In genomic region chr7:124443762-124444161, GRCh38 we compare ENCODE assay signal across 36 cellular contexts.
"Had no signal": no experiment of that assay in that cellular context is flagged by ENCODE, and none has a peak within 500 bp of the region (broad histone marks: within the 10 kb centered on the region; RNA-seq: fewer than 3 reads in every experiment).

No MANE protein-coding gene starts in this region.

- H3K4me3 Mint-ChIP-seq: activated CD4-positive, alpha-beta memory T cell treated with anti-CD3 and anti-CD28 coated beads, Interleukin-2, amount 10 ng/mL, durations not matched to agents 7 days and 5 days; activated CD4-positive, alpha-beta T cell treated with anti-CD3 and anti-CD28 coated beads for 36 hours; activated CD4-positive, alpha-beta T cell treated with anti-CD3 and anti-CD28 coated beads, Interleukin-2, amount 10 ng/mL, durations not matched to agents 7 days and 5 days; activated CD8-positive, alpha-beta memory T cell treated with anti-CD3 and anti-CD28 coated beads, Interleukin-2, amount 10 ng/mL, durations not matched to agents 7 days and 5 days; activated CD8-positive, alpha-beta T cell treated with anti-CD3 and anti-CD28 coated beads, Interleukin-2, amount 10 ng/mL, durations not matched to agents 7 days and 5 days; activated naive CD4-positive, alpha-beta T cell treated with anti-CD3 and anti-CD28 coated beads, Interleukin-2, amount 10 ng/mL, durations not matched to agents 7 days and 5 days; activated naive CD4-positive, alpha-beta T cell treated with anti-CD3 and anti-CD28 coated beads, Interleukin-2, amount 50 U/mL, for 24 hours; activated naive CD8-positive, alpha-beta T cell; activated naive CD8-positive, alpha-beta T cell treated with anti-CD3 and anti-CD28 coated beads, Interleukin-2, amount 10 ng/mL, durations not matched to agents 7 days and 5 days; activated naive CD8-positive, alpha-beta T cell treated with anti-CD3 and anti-CD28 coated beads, Interleukin-2, amount 50 U/mL, for 24 hours; activated T-cell treated with anti-CD3 and anti-CD28 coated beads, Interleukin-2, amount 50 U/mL, for 24 hours; T-helper 1 cell treated with Interleukin-12 subunit alpha and Interleukin-12 subunit beta and Interleukin-4 antibody, amounts not matched to agents 30 μg/mL and 1 μg/mL, for 36 hours; T-helper 2 cell treated with Interferon-gamma antibody and Interleukin-4, amounts not matched to agents 5 μg/mL and 100 μg/mL, for 36 hours; WTC11 had no signal

- H3K4me3 ChIP-seq: body of pancreas, breast epithelium had no signal

- H3K27me3 Mint-ChIP-seq: activated CD4-positive, alpha-beta memory T cell treated with anti-CD3 and anti-CD28 coated beads, Interleukin-2, amount 10 ng/mL, durations not matched to agents 7 days and 5 days; activated CD4-positive, alpha-beta T cell treated with anti-CD3 and anti-CD28 coated beads for 36 hours; activated CD4-positive, alpha-beta T cell treated with anti-CD3 and anti-CD28 coated beads, Interleukin-2, amount 10 ng/mL, durations not matched to agents 7 days and 5 days; activated CD8-positive, alpha-beta memory T cell treated with anti-CD3 and anti-CD28 coated beads, Interleukin-2, amount 10 ng/mL, durations not matched to agents 7 days and 5 days; activated naive CD4-positive, alpha-beta T cell treated with anti-CD3 and anti-CD28 coated beads, Interleukin-2, amount 10 ng/mL, durations not matched to agents 7 days and 5 days; activated naive CD4-positive, alpha-beta T cell treated with anti-CD3 and anti-CD28 coated beads, Interleukin-2, amount 50 U/mL, for 24 hours; activated naive CD8-positive, alpha-beta T cell; activated naive CD8-positive, alpha-beta T cell treated with anti-CD3 and anti-CD28 coated beads, Interleukin-2, amount 10 ng/mL, durations not matched to agents 7 days and 5 days; activated naive CD8-positive, alpha-beta T cell treated with anti-CD3 and anti-CD28 coated beads, Interleukin-2, amount 50 U/mL, for 24 hours; activated T-cell treated with anti-CD3 and anti-CD28 coated beads, Interleukin-2, amount 50 U/mL, for 24 hours had no signal

- H3K27ac Mint-ChIP-seq: activated CD4-positive, alpha-beta memory T cell treated with anti-CD3 and anti-CD28 coated beads, Interleukin-2, amount 10 ng/mL, durations not matched to agents 7 days and 5 days; activated CD4-positive, alpha-beta T cell treated with anti-CD3 and anti-CD28 coated beads for 36 hours; activated CD4-positive, alpha-beta T cell treated with anti-CD3 and anti-CD28 coated beads, Interleukin-2, amount 10 ng/mL, durations not matched to agents 7 days and 5 days; activated CD8-positive, alpha-beta memory T cell treated with anti-CD3 and anti-CD28 coated beads, Interleukin-2, amount 10 ng/mL, durations not matched to agents 7 days and 5 days; activated CD8-positive, alpha-beta T cell treated with anti-CD3 and anti-CD28 coated beads, Interleukin-2, amount 10 ng/mL, durations not matched to agents 7 days and 5 days; activated naive CD4-positive, alpha-beta T cell treated with anti-CD3 and anti-CD28 coated beads, Interleukin-2, amount 10 ng/mL, durations not matched to agents 7 days and 5 days; activated naive CD4-positive, alpha-beta T cell treated with anti-CD3 and anti-CD28 coated beads, Interleukin-2, amount 50 U/mL, for 24 hours; activated naive CD8-positive, alpha-beta T cell; activated naive CD8-positive, alpha-beta T cell treated with anti-CD3 and anti-CD28 coated beads, Interleukin-2, amount 10 ng/mL, durations not matched to agents 7 days and 5 days; activated naive CD8-positive, alpha-beta T cell treated with anti-CD3 and anti-CD28 coated beads, Interleukin-2, amount 50 U/mL, for 24 hours; activated T-cell treated with anti-CD3 and anti-CD28 coated beads, Interleukin-2, amount 50 U/mL, for 24 hours; activated T-helper 2 cell treated with anti-CD3 and anti-CD28 coated beads, Interferon-gamma antibody, Interleukin-2, Interleukin-4, amounts not matched to agents 10 μg/mL and 5 μg/mL and 100 μg/mL, durations not matched to agents 14 hours and 24 hours and 36 hours; T-helper 1 cell treated with Interleukin-12 subunit alpha and Interleukin-12 subunit beta and Interleukin-4 antibody, amounts not matched to agents 30 μg/mL and 1 μg/mL, for 36 hours; T-helper 2 cell treated with Interferon-gamma antibody and Interleukin-4, amounts not matched to agents 5 μg/mL and 100 μg/mL, for 36 hours; WTC11 had no signal

- H3K27me3 ChIP-seq: body of pancreas, brain microvascular endothelial cell, breast epithelium had no signal

- H3K27ac ChIP-seq: body of pancreas, brain microvascular endothelial cell, breast epithelium, WERI-Rb-1 had no signal

- H3K9me3 ChIP-seq: body of pancreas, breast epithelium had no signal

- DNase-seq: activated CD4-positive, alpha-beta memory T cell treated with anti-CD3 and anti-CD28 coated beads, Interleukin-2, amount 10 ng/mL, durations not matched to agents 7 days and 5 days; activated CD4-positive, alpha-beta T cell treated with anti-CD3 and anti-CD28 coated beads for 1 hour; activated CD4-positive, alpha-beta T cell treated with anti-CD3 and anti-CD28 coated beads for 36 hours; activated CD4-positive, alpha-beta T cell treated with anti-CD3 and anti-CD28 coated beads for 48 hours; activated CD4-positive, alpha-beta T cell treated with anti-CD3 and anti-CD28 coated beads, Interleukin-2, amount 10 ng/mL, durations not matched to agents 7 days and 5 days; activated CD4-positive, alpha-beta T cell treated with anti-CD3 and anti-CD28 coated beads, Interleukin-2, amount 50 U/mL, for 48 hours; activated CD4-positive, CD25-positive, alpha-beta regulatory T cell; activated CD8-positive, alpha-beta memory T cell treated with anti-CD3 and anti-CD28 coated beads for 24 hours; activated CD8-positive, alpha-beta memory T cell treated with anti-CD3 and anti-CD28 coated beads, Interleukin-2, amount 10 ng/mL, durations not matched to agents 7 days and 5 days; activated CD8-positive, alpha-beta memory T cell treated with anti-CD3 and anti-CD28 coated beads, Interleukin-2, amount 50 U/mL, for 48 hours; activated CD8-positive, alpha-beta T cell treated with anti-CD3 and anti-CD28 coated beads, Interleukin-2, amount 10 ng/mL, durations not matched to agents 7 days and 5 days; activated effector memory CD4-positive, alpha-beta T cell treated with Interleukin-2 at 50 U/mL for 16 hours; activated gamma-delta T cell; activated naive CD4-positive, alpha-beta T cell treated with anti-CD3 and anti-CD28 coated beads, Interleukin-2, amount 10 ng/mL, durations not matched to agents 7 days and 5 days; activated naive CD4-positive, alpha-beta T cell treated with Interleukin-2 at 50 U/mL for 16 hours; activated naive CD8-positive, alpha-beta T cell treated with anti-CD3 and anti-CD28 coated beads, Interleukin-2, amount 10 ng/mL, durations not matched to agents 7 days and 5 days; activated naive CD8-positive, alpha-beta T cell treated with anti-CD3 and anti-CD28 coated beads, Interleukin-2, amount 50 U/mL, for 24 hours; activated T-cell treated with anti-CD3 and anti-CD28 coated beads, Interleukin-2, amount 50 U/mL, for 24 hours; amygdala; aorta; body of pancreas; brain microvascular endothelial cell; central memory CD4-positive, alpha-beta T cell; SW 1271; T-helper 1 cell; T-helper 2 cell; T-helper 9 cell; WERI-Rb-1 had no signal

- ATAC-seq: activated CD4-positive, alpha-beta T cell treated with anti-CD3 and anti-CD28 coated beads for 36 hours; activated CD4-positive, CD25-positive, alpha-beta regulatory T cell treated with anti-CD3 and anti-CD28 coated beads, Interleukin-2, amount 50 U/mL, for 24 hours; activated CD8-positive, alpha-beta memory T cell treated with anti-CD3 and anti-CD28 coated beads, Interleukin-2, amount 10 ng/mL, durations not matched to agents 7 days and 5 days; activated CD8-positive, alpha-beta T cell treated with anti-CD3 and anti-CD28 coated beads, Interleukin-2, amount 10 ng/mL, durations not matched to agents 7 days and 5 days; activated naive CD8-positive, alpha-beta T cell treated with anti-CD3 and anti-CD28 coated beads, Interleukin-2, amount 50 U/mL, for 24 hours; body of pancreas; WTC11 had no signal

- H3K36me3 ChIP-seq: brain microvascular endothelial cell, breast epithelium, WERI-Rb-1 had no signal

- H3K9me3 Mint-ChIP-seq: activated CD4-positive, alpha-beta memory T cell treated with anti-CD3 and anti-CD28 coated beads, Interleukin-2, amount 10 ng/mL, durations not matched to agents 7 days and 5 days; activated CD4-positive, alpha-beta T cell treated with anti-CD3 and anti-CD28 coated beads, Interleukin-2, amount 10 ng/mL, durations not matched to agents 7 days and 5 days; activated naive CD4-positive, alpha-beta T cell treated with anti-CD3 and anti-CD28 coated beads, Interleukin-2, amount 10 ng/mL, durations not matched to agents 7 days and 5 days; activated naive CD8-positive, alpha-beta T cell treated with anti-CD3 and anti-CD28 coated beads, Interleukin-2, amount 10 ng/mL, durations not matched to agents 7 days and 5 days; activated T-cell treated with anti-CD3 and anti-CD28 coated beads, Interleukin-2, amount 50 U/mL, for 24 hours; activated T-helper 2 cell treated with anti-CD3 and anti-CD28 coated beads, Interferon-gamma antibody, Interleukin-2, Interleukin-4, amounts not matched to agents 10 μg/mL and 5 μg/mL and 100 μg/mL, durations not matched to agents 14 hours and 24 hours and 36 hours; T-helper 1 cell treated with Interleukin-12 subunit alpha and Interleukin-12 subunit beta and Interleukin-4 antibody, amounts not matched to agents 30 μg/mL and 1 μg/mL, for 36 hours; T-helper 2 cell treated with Interferon-gamma antibody and Interleukin-4, amounts not matched to agents 5 μg/mL and 100 μg/mL, for 36 hours; WTC11 had no signal

- H3K4me1 Mint-ChIP-seq: activated CD4-positive, alpha-beta memory T cell treated with anti-CD3 and anti-CD28 coated beads, Interleukin-2, amount 10 ng/mL, durations not matched to agents 7 days and 5 days; activated CD4-positive, alpha-beta T cell treated with anti-CD3 and anti-CD28 coated beads for 36 hours; activated CD4-positive, alpha-beta T cell treated with anti-CD3 and anti-CD28 coated beads, Interleukin-2, amount 10 ng/mL, durations not matched to agents 7 days and 5 days; activated CD8-positive, alpha-beta memory T cell treated with anti-CD3 and anti-CD28 coated beads, Interleukin-2, amount 10 ng/mL, durations not matched to agents 7 days and 5 days; activated naive CD4-positive, alpha-beta T cell treated with anti-CD3 and anti-CD28 coated beads, Interleukin-2, amount 10 ng/mL, durations not matched to agents 7 days and 5 days; activated naive CD4-positive, alpha-beta T cell treated with anti-CD3 and anti-CD28 coated beads, Interleukin-2, amount 50 U/mL, for 24 hours; activated naive CD8-positive, alpha-beta T cell treated with anti-CD3 and anti-CD28 coated beads, Interleukin-2, amount 10 ng/mL, durations not matched to agents 7 days and 5 days; activated naive CD8-positive, alpha-beta T cell treated with anti-CD3 and anti-CD28 coated beads, Interleukin-2, amount 50 U/mL, for 24 hours had no signal

- H3K36me3 Mint-ChIP-seq: activated CD8-positive, alpha-beta memory T cell treated with anti-CD3 and anti-CD28 coated beads, Interleukin-2, amount 10 ng/mL, durations not matched to agents 7 days and 5 days; activated naive CD4-positive, alpha-beta T cell treated with anti-CD3 and anti-CD28 coated beads, Interleukin-2, amount 10 ng/mL, durations not matched to agents 7 days and 5 days; activated naive CD4-positive, alpha-beta T cell treated with anti-CD3 and anti-CD28 coated beads, Interleukin-2, amount 50 U/mL, for 24 hours; activated naive CD8-positive, alpha-beta T cell; activated naive CD8-positive, alpha-beta T cell treated with anti-CD3 and anti-CD28 coated beads, Interleukin-2, amount 10 ng/mL, durations not matched to agents 7 days and 5 days; WTC11 had no signal
